ENCODE assay signal across 1 cellular context in genomic region chr5:10353241-10354047, GRCh38.
TF ChIP-seq lines count a peak whose summit lies in the region.

TSS of gene MARCHF6 (plus strand) at chr5:10353695. CDS start at chr5:10353899, 204 bp downstream.

TF ChIP-seq in K562, 482 proteins besides CTCF, POLR2A, EP300 and RAD21 (continued from another document and continues in another):
- TF ChIP-seq TSHZ1 (CRISPR knock-in tag; IDR thresholded peaks at IDR 0.05) (no peak), SETDB1 (IDR thresholded peaks at IDR 0.05; ENCODE audit: low read length) (no peak), ZNF655 (CRISPR knock-in tag; IDR thresholded peaks at IDR 0.05) (no peak), CHD2 (IDR thresholded peaks at IDR 0.05; ENCODE audit: low read depth, low read length) (peak; percentile 78), SFPQ (IDR thresholded peaks at IDR 0.05; ENCODE audit: low read depth, low read length) (no peak), BCL6 (CRISPR knock-in tag; IDR thresholded peaks at IDR 0.05) (no peak), NCOR1 (IDR thresholded peaks at IDR 0.05) (0 out of 2 replicates have a peak, but pooled peaks have one; percentile 29), NFYB (IDR thresholded peaks at IDR 0.05; ENCODE audit: extremely low read depth, insufficient read length) (no peak), RERE (CRISPR knock-in tag; IDR thresholded peaks at IDR 0.05; ENCODE audit: borderline replicate concordance) (no peak), CBX3 (IDR thresholded peaks at IDR 0.05; ENCODE audit: borderline replicate concordance in 1 of 2, low read length in 2 of 2) (peak in 1 of 2 experiments; percentile 88; a peak in 1 of 3 replicates), CREB5 (CRISPR knock-in tag; IDR thresholded peaks at IDR 0.05) (no peak), SREBF2 (CRISPR knock-in tag; IDR thresholded peaks at IDR 0.05) (0 out of 2 replicates have a peak, but pooled peaks have one; percentile 53), MAX (CRISPR knock-in tag; IDR thresholded peaks at IDR 0.05) (peak; percentile 89), E2F5 (CRISPR knock-in tag; IDR thresholded peaks at IDR 0.05) (0 out of 2 replicates have a peak, but pooled peaks have one; percentile 24), AFF1 (IDR thresholded peaks at IDR 0.05; ENCODE audit: low read depth in 1 of 2, partially characterized antibody in 2 of 2) (peak in 1 of 2 experiments; percentile 13), DDX20 (tag; IDR thresholded peaks at IDR 0.05; ENCODE audit: low read depth) (no peak), ZMIZ1 (IDR thresholded peaks at IDR 0.05; ENCODE audit: low read depth in 2 of 2, low read length in 2 of 2) (peak in 1 of 2 experiments; percentile 37; a peak in 1 of 4 replicates), SP2 (IDR thresholded peaks at IDR 0.05; ENCODE audit: extremely low read depth, low read depth, low read length, poor library complexity, severe bottlenecking) (peak; percentile 43), NR2C1 (IDR thresholded peaks at IDR 0.05) (no peak), NR2C1 (tag; IDR thresholded peaks at IDR 0.05) (no peak), TCF3 (CRISPR knock-in tag; IDR thresholded peaks at IDR 0.05) (no peak), ATF4 (CRISPR knock-in tag; IDR thresholded peaks at IDR 0.05) (0 out of 2 replicates have a peak, but pooled peaks have one; percentile 4), MTF1 (CRISPR knock-in tag; IDR thresholded peaks at IDR 0.05; ENCODE audit: borderline replicate concordance) (no peak), MEF2A (IDR thresholded peaks at IDR 0.05; ENCODE audit: control insufficient read depth, low read depth, low read length) (no peak), CBX2 (IDR thresholded peaks at IDR 0.05; ENCODE audit: insufficient read depth, low read length, poor library complexity, severe bottlenecking) (no peak), ZNF24 (IDR thresholded peaks at IDR 0.05) (no peak), JUND (IDR thresholded peaks at IDR 0.05; ENCODE audit: borderline replicate concordance, low read depth, low read length) (no peak; the same call in none of the 2 replicates), JUND (tag; IDR thresholded peaks at IDR 0.05; ENCODE audit: borderline replicate concordance, low read depth, low read length) (no peak; the same call in 2 of the 3 replicates), HDAC6 (IDR thresholded peaks at IDR 0.05; ENCODE audit: low read depth, low read length) (0 out of 2 replicates have a peak, but pooled peaks have one; percentile 28)
